Comparison of ENCODE assay signal across 1 cellular context in genomic region chr16:68529931-68530667, GRCh38.
TF ChIP-seq lines count a peak whose summit lies in the region.

No MANE protein-coding gene starts in this region.

TF ChIP-seq in GM12878, 131 proteins besides CTCF, POLR2A, EP300 and RAD21 (continued from another document and continues in another):
- no peak for TF ChIP-seq ELK1 (IDR thresholded peaks at IDR 0.05; ENCODE audit: low read depth, low read length)
- no peak for TF ChIP-seq E4F1 (IDR thresholded peaks at IDR 0.05; ENCODE audit: borderline replicate concordance, partially characterized antibody)
- TF ChIP-seq PAX5 (IDR thresholded peaks at IDR 0.05; ENCODE audit: borderline replicate concordance, low read depth, low read length) = no peak
- TF ChIP-seq CREM (IDR thresholded peaks at IDR 0.05; ENCODE audit: low read depth) = no peak
- TF ChIP-seq ASH2L (IDR thresholded peaks at IDR 0.05; ENCODE audit: borderline replicate concordance, low read depth) = no peak
- TF ChIP-seq ZBTB4 (CRISPR knock-in tag; IDR thresholded peaks at IDR 0.05) = no peak
- TF ChIP-seq ZNF24 (IDR thresholded peaks at IDR 0.05) = no peak
- TF ChIP-seq ZSCAN29 (IDR thresholded peaks at IDR 0.05) = no peak
- no peak for TF ChIP-seq SMC3 (IDR thresholded peaks at IDR 0.05; ENCODE audit: borderline replicate concordance, low read length)
- TF ChIP-seq CHD4 (IDR thresholded peaks at IDR 0.05) = no peak
- TF ChIP-seq HDGF (IDR thresholded peaks at IDR 0.05) = no peak
- TF ChIP-seq CBFB (IDR thresholded peaks at IDR 0.05; ENCODE audit: low read depth) = no peak
- no peak; the same call in 1 of the 2 replicates for TF ChIP-seq NFYA (IDR thresholded peaks at IDR 0.05; ENCODE audit: borderline replicate concordance, low read depth, low read length)
- TF ChIP-seq ZNF274 (IDR thresholded peaks at IDR 0.05; ENCODE audit: insufficient read depth, insufficient read length) = no peak
- TF ChIP-seq JUNB (IDR thresholded peaks at IDR 0.05) = no peak
- TF ChIP-seq SIX5 (IDR thresholded peaks at IDR 0.05; ENCODE audit: low read depth, low read length, severe bottlenecking) = no peak
- no peak for TF ChIP-seq ZNF592 (IDR thresholded peaks at IDR 0.05)
- 0 out of 2 replicates have a peak, but pooled peaks have one; percentile 25 for TF ChIP-seq SREBF2 (IDR thresholded peaks at IDR 0.05; ENCODE audit: low read length)
- no peak for TF ChIP-seq EZH2 (IDR thresholded peaks at IDR 0.05; ENCODE audit: borderline replicate concordance, control insufficient read depth, low read depth, low read length)
- no peak for TF ChIP-seq PRDM15 (CRISPR knock-in tag; IDR thresholded peaks at IDR 0.05)
- no peak for TF ChIP-seq REST (IDR thresholded peaks at IDR 0.05; ENCODE audit: low read depth, low read length)
- no peak for TF ChIP-seq FOXM1 (IDR thresholded peaks at IDR 0.05; ENCODE audit: low read depth, low read length)
- TF ChIP-seq POU2F2 (IDR thresholded peaks at IDR 0.05; ENCODE audit: borderline replicate concordance, low read depth, low read length) = no peak
- TF ChIP-seq POLR2AphosphoS5 (IDR thresholded peaks at IDR 0.05; ENCODE audit: low read length) = peak; percentile 60; the same call in 1 of the 2 replicates
- TF ChIP-seq TCF3 (IDR thresholded peaks at IDR 0.05; ENCODE audit: borderline replicate concordance, insufficient read depth, low read depth, low read length) = 0 out of 2 replicates have a peak, but pooled peaks have one; percentile 8
- TF ChIP-seq JUND (IDR thresholded peaks at IDR 0.05; ENCODE audit: low read depth, low read length) = no peak
- TF ChIP-seq TBL1XR1 (IDR thresholded peaks at IDR 0.05; ENCODE audit: low read depth, low read length) = no peak
- no peak for TF ChIP-seq E2F8 (IDR thresholded peaks at IDR 0.05; ENCODE audit: low read depth, partially characterized antibody)
- no peak for TF ChIP-seq ZNF384 (IDR thresholded peaks at IDR 0.05; ENCODE audit: borderline replicate concordance, low read depth, low read length)
- TF ChIP-seq DPF2 (IDR thresholded peaks at IDR 0.05) = peak; percentile 71
- peak in 1 of 2 experiments; percentile 37; a peak in 1 of 4 replicates for TF ChIP-seq BHLHE40 (IDR thresholded peaks at IDR 0.05; ENCODE audit: borderline replicate concordance in 1 of 2, low read depth in 2 of 2, low read length in 1 of 2)
- TF ChIP-seq MEF2A (IDR thresholded peaks at IDR 0.05; ENCODE audit: insufficient read depth, low read depth, low read length) = no peak
- TF ChIP-seq CHD1 (IDR thresholded peaks at IDR 0.05; ENCODE audit: low read depth, low read length) = no peak
- TF ChIP-seq TCF12 (IDR thresholded peaks at IDR 0.05; ENCODE audit: low read depth, low read length) = no peak
- TF ChIP-seq TAF1 (IDR thresholded peaks at IDR 0.05; ENCODE audit: borderline replicate concordance, low read depth, low read length) = peak; percentile 61; the same call in 1 of the 2 replicates
